ENCODE assay signal across 7 cellular contexts in genomic region chr16:15305894-15306293, GRCh38.
DNase-seq lines count a peak whose midpoint lies in the region; TF ChIP-seq lines count a peak whose summit lies in the region.
"Not testable (repeated sequence)": the region's sequence is repeated elsewhere in the genome, so short reads cannot be mapped to it uniquely, and the experiment has no call there.

No MANE protein-coding gene starts in this region.

- in situ Hi-C loops in astrocyte of the cerebellum (cut with HindIII; ENCODE audit: low sequenced_read_pairs) = not testable (repeated sequence)

- peak; percentile 13 for DNase-seq in AG20443 (ENCODE audit: low spot score)
- peak; percentile 3 for DNase-seq in HFF-Myc (ENCODE audit: extremely low read depth, low read depth)
- DNase-seq in NCI-H226 = peak; percentile 20
- DNase-seq in astrocyte of the cerebellum (ENCODE audit: low read depth) = peak; percentile 26
- peak; percentile 20 for DNase-seq in epithelial cell of prostate (ENCODE audit: low read depth, low spot score)
- peak; percentile 8 for DNase-seq in fibroblast of the conjunctiva (ENCODE audit: low read depth)
- DNase-seq in retinal pigment epithelial cell (ENCODE audit: low read depth) = peak; percentile 7

- not testable (repeated sequence) for H3K4me3 ChIP-seq in HFF-Myc (replicated peaks; ENCODE audit: low read depth, low read length); astrocyte of the cerebellum (ENCODE audit: low read depth, low read length); retinal pigment epithelial cell (ENCODE audit: low read length)

- not testable (repeated sequence) for TF ChIP-seq CTCF in HFF-Myc (IDR thresholded peaks at IDR 0.05; ENCODE audit: low read depth, low read length, missing control alignments); astrocyte of the cerebellum (IDR thresholded peaks at IDR 0.05; ENCODE audit: low read depth, low read length, missing control alignments); retinal pigment epithelial cell (conservative IDR thresholded peaks at IDR 0.05; ENCODE audit: low read depth, low read length)

- H3K27ac ChIP-seq in epithelial cell of prostate = peak overlapping the region; percentile 43
